20 cellular contexts compared by ENCODE assay signal in genomic region chr10:131002031-131002861, GRCh38.
DNase-seq lines count a peak whose midpoint lies in the region; ATAC-seq and TF ChIP-seq lines count a peak whose summit lies in the region.
"Had no signal": no experiment of that assay in that cellular context is flagged by ENCODE, and none has a peak within 500 bp of the region (broad histone marks: within the 10 kb centered on the region; RNA-seq: fewer than 3 reads in every experiment).

No MANE protein-coding gene starts in this region.

- peaks cover 4% of the 10 kb centered on the region for H3F3A ChIP-seq in neural progenitor cell (ENCODE audit: low read depth)

- H3K79me2 ChIP-seq in neural progenitor cell (ENCODE audit: low read depth), result no peaks in the 10 kb centered on the region

- peaks cover 10% of the 10 kb centered on the region for H3K9me3 Mint-ChIP-seq in neural progenitor cell

- H3K36me3 Mint-ChIP-seq in neural progenitor cell, result no peaks in the 10 kb centered on the region

- H3K27ac ChIP-seq in BLaER1 (no peak overlapping the region), HUES48 (ENCODE audit: low read depth, low read length) (peak overlapping the region; percentile 85), neural progenitor cell (no peak overlapping the region)
- H3K27ac ChIP-seq: heart left ventricle, SK-N-MC had no signal

- DNase-seq in globus pallidus (ENCODE audit: low spot score) (peak; percentile 15), neural progenitor cell (ENCODE audit: low spot score) (no peak), kidney glomerular epithelial cell (lab: John Stamatoyannopoulos, UW) (no peak), NCI-H1694 (lab: John Stamatoyannopoulos, UW) (no peak)
- DNase-seq: caudate nucleus; effector memory CD8-positive, alpha-beta T cell; heart left ventricle; NCI-H2171; stimulated activated CD4-positive, alpha-beta T cell treated with anti-CD3 and anti-CD28 coated beads, Interleukin-2, amount 100 ng/mL, for 24 hours; stimulated activated naive CD8-positive, alpha-beta T cell treated with anti-CD3 and anti-CD28 coated beads, Interleukin-15, amount 100 ng/mL, for 72 hours; T-helper 9 cell had no signal

- H4K20me1 ChIP-seq in BLaER1 (peaks cover 11% of the 10 kb centered on the region), neural progenitor cell (ENCODE audit: low read depth) (no peaks in the 10 kb centered on the region)

- H3K4me2 ChIP-seq in BLaER1, result peak overlapping the region; percentile 71
- no peak overlapping the region for H3K4me2 ChIP-seq in neural progenitor cell

- ATAC-seq in GM21528 (IDR thresholded peaks at IDR 0.05; ENCODE audit: low FRiP score, unreplicated experiment), result no peak
- no peak for ATAC-seq in HG03025 (IDR thresholded peaks at IDR 0.05; ENCODE audit: low FRiP score, unreplicated experiment)
- ATAC-seq: activated CD4-positive, CD25-positive, alpha-beta regulatory T cell treated with anti-CD3 and anti-CD28 coated beads, Interleukin-2, amount 50 U/mL, for 24 hours; effector memory CD8-positive, alpha-beta T cell; heart left ventricle; K562; Panc1; stimulated activated naive CD8-positive, alpha-beta T cell treated with anti-CD3 and anti-CD28 coated beads, Interleukin-15, amount 100 ng/mL, for 72 hours had no signal

- H2AFZ ChIP-seq in neural progenitor cell (replicated peaks), result peak overlapping the region; percentile 50

- TF ChIP-seq CTCF in neural progenitor cell (IDR thresholded peaks at IDR 0.05), result no peak

- peaks cover 54% of the 10 kb centered on the region for H3K4me1 ChIP-seq in BLaER1
- peaks cover 33% of the 10 kb centered on the region for H3K4me1 ChIP-seq in HUES48 (ENCODE audit: control insufficient read depth, insufficient read depth, low read length)
- H3K4me1 ChIP-seq in neural progenitor cell, result peaks cover 14% of the 10 kb centered on the region
- H3K4me1 ChIP-seq: HAP-1, heart left ventricle had no signal

- no peak overlapping the region for H3K4me3 Mint-ChIP-seq in neural progenitor cell
- H3K4me3 Mint-ChIP-seq: effector memory CD8-positive, alpha-beta T cell; stimulated activated naive CD8-positive, alpha-beta T cell treated with anti-CD3 and anti-CD28 coated beads, Interleukin-15, amount 100 ng/mL, for 72 hours had no signal

- peaks cover 5% of the 10 kb centered on the region for H3K27me3 Mint-ChIP-seq in neural progenitor cell (ENCODE audit: insufficient read depth, low read depth)

- H3K4me3 ChIP-seq in BLaER1, result no peak overlapping the region
- H3K4me3 ChIP-seq in HUES48 (ENCODE audit: low read depth, low read length), result no peak overlapping the region
- H3K4me3 ChIP-seq in neural progenitor cell, result no peak overlapping the region
- H3K4me3 ChIP-seq: HAP-1, heart left ventricle, K562, SK-N-MC had no signal

- no peak overlapping the region for H3K9ac ChIP-seq in BLaER1
- no peak overlapping the region for H3K9ac ChIP-seq in HUES48 (ENCODE audit: low read depth, low read length)
- H3K9ac ChIP-seq in neural progenitor cell, result no peak overlapping the region

- H3K9me3 ChIP-seq in BLaER1, result peaks cover 19% of the 10 kb centered on the region; the same call in 1 of the 2 replicates
- no peaks in the 10 kb centered on the region for H3K9me3 ChIP-seq in HUES48 (ENCODE audit: control insufficient read depth, insufficient read depth, low read length)
- H3K9me3 ChIP-seq in neural progenitor cell (ENCODE audit: low read depth), result no peaks in the 10 kb centered on the region
- H3K9me3 ChIP-seq: HAP-1 had no signal

- no peak overlapping the region for H3K27ac Mint-ChIP-seq in neural progenitor cell
- H3K27ac Mint-ChIP-seq: effector memory CD8-positive, alpha-beta T cell; stimulated activated naive CD8-positive, alpha-beta T cell treated with anti-CD3 and anti-CD28 coated beads, Interleukin-15, amount 100 ng/mL, for 72 hours had no signal

- H3K36me3 ChIP-seq in BLaER1, result no peaks in the 10 kb centered on the region
- no peaks in the 10 kb centered on the region for H3K36me3 ChIP-seq in HUES48 (ENCODE audit: control insufficient read depth, insufficient read depth, low read length)
- no peaks in the 10 kb centered on the region for H3K36me3 ChIP-seq in neural progenitor cell
- H3K36me3 ChIP-seq: HAP-1, heart left ventricle had no signal

- peaks cover 18% of the 10 kb centered on the region for H3K4me1 Mint-ChIP-seq in neural progenitor cell
- H3K4me1 Mint-ChIP-seq: stimulated activated naive CD8-positive, alpha-beta T cell treated with anti-CD3 and anti-CD28 coated beads, Interleukin-15, amount 100 ng/mL, for 72 hours had no signal

- peaks cover 18% of the 10 kb centered on the region for H3K27me3 ChIP-seq in BLaER1
- no peaks in the 10 kb centered on the region for H3K27me3 ChIP-seq in HUES48 (ENCODE audit: control insufficient read depth, insufficient read depth, low read length)
- H3K27me3 ChIP-seq in neural progenitor cell, result no peaks in the 10 kb centered on the region
